ENCODE assay signal across 9 cellular contexts in the genomic region with DNA sequence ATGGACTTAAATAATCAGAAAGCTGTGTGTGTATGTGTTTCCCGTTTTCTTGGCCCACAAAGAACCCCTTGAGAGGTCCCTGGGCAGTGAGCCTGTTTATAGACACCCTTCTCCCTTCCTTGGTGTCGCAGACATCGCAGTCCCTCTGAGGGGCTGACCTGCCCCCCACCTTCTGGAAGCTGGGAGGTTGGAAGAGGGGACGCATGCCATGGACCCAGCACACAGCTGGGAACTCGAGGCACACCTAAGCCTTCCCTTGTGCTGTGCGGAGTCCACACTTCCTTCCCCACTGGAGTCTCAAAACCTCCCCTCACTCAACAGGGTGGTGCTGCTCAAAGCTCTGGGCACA. TPM values are rescaled to one million over a fixed set of nuclear protein-coding genes. Genes with fewer than 3 reads are reported as not detected.
DNase-seq lines count a peak whose midpoint lies in the region; ATAC-seq, FAIRE-seq and TF ChIP-seq lines count a peak whose summit lies in the region.
"Had no signal": no experiment of that assay in that cellular context is flagged by ENCODE, and none has a peak within 500 bp of the region (broad histone marks: within the 10 kb centered on the region; RNA-seq: fewer than 3 reads in every experiment).

No MANE protein-coding gene starts in this region.

- H3K27ac ChIP-seq in RWPE1, result peak overlapping the region; percentile 86
- peak overlapping the region; percentile 81 to 83 for H3K27ac ChIP-seq in small intestine (ENCODE audit: low read depth in 1 of 2, low read length in 1 of 2)

- POLR2A ChIA-PET in RWPE1 (lab: Yijun Ruan, JAX; ENCODE audit: low non-redundant PET), result no interaction called here

- no peaks in the 10 kb centered on the region for H3K36me3 ChIP-seq in small intestine (ENCODE audit: control insufficient read depth in 2 of 2, insufficient read depth in 2 of 2, low read length in 2 of 2)

- no peak for DNase-seq in RWPE1 (ENCODE audit: low spot score)
- DNase-seq in left ventricle myocardium superior, result no peak
- peak; percentile 36 for DNase-seq in small intestine
- DNase-seq in CD1c-positive myeloid dendritic cell (ENCODE audit: extremely low spot score), result no peak
- DNase-seq in H4 (ENCODE audit: low spot score), result no peak
- no peak for DNase-seq in NOMO-1 treated with DMSO at 0.1 percent for 48 hours (lab: John Stamatoyannopoulos, UW; ENCODE audit: unreplicated experiment)
- DNase-seq in posterior vena cava (ENCODE audit: low spot score), result no peak

- CTCF ChIA-PET in RWPE1 (lab: Yijun Ruan, JAX), result interaction anchor here (0.6 to 1.0 kb wide), 5 partner anchors 57 to 1020 kb away, joined by 3 to 4 read pairs (median 4); no protein-coding TSS in a partner anchor

- no peak for TF ChIP-seq CTCF in RWPE1 (conservative IDR thresholded peaks at IDR 0.05; ENCODE audit: low read depth)

- WGBS in small intestine, 3 donors, result 14 to 20% (median 19%) methylated on average over 6 of the region's 6 CpGs

- no peak for FAIRE-seq in small intestine (lab: Jason Lieb, UNC)

- peaks cover 0 to 6% of the 10 kb centered on the region in 2 donors for H3K4me1 ChIP-seq in small intestine (ENCODE audit: control insufficient read depth in 2 of 2, insufficient read depth in 1 of 2, low read depth in 1 of 2, low read length in 1 of 2)

- peak overlapping the region in 1 of 2 donors; percentile 34 for H3K4me3 ChIP-seq in small intestine (ENCODE audit: low read depth in 1 of 2, low read length in 2 of 2)

- ATAC-seq in GM19395 (IDR thresholded peaks at IDR 0.05; ENCODE audit: unreplicated experiment) (peak; percentile 3), left ventricle myocardium superior (peak; percentile 34)

- H3K27me3 ChIP-seq in small intestine (ENCODE audit: control insufficient read depth in 2 of 2, insufficient read depth in 2 of 2, low read length in 2 of 2), result no peaks in the 10 kb centered on the region

- no peaks in the 10 kb centered on the region for H3K9me3 ChIP-seq in small intestine (ENCODE audit: control insufficient read depth, low read depth)

- intact Hi-C loops in left ventricle myocardium superior (cut with micrococcal nuclease) (no loop called here), posterior vena cava (cut with DNase I) (no loop called here)

RNA-seq across cellular contexts. Expression of gene APOBEC3B, which starts 0.5 kb away (rescaled TPM):
- total RNA-seq in left ventricle myocardium superior (0.55 TPM), posterior vena cava (under 1 TPM; 0.14 to 0.56 TPM)
- polyA plus RNA-seq in small intestine, result 1 to 10 TPM; 3.6 to 5.8 (median 5.7) TPM
- total RNA-seq in H4 (2014; rRNA removed; shearing (Covaris generic)), result 8.4 and 13.6 TPM in 2 replicates

RNA-seq across cellular contexts. Expression of gene APOBEC3A, which starts 24.2 kb away (rescaled TPM):
- total RNA-seq in left ventricle myocardium superior (0.82 TPM), posterior vena cava (1 to 10 TPM; 2.5 to 5.6 TPM)
- under 1 TPM in 2 of 3 donors, not detected in 1; 0.37 to 0.81 TPM for polyA plus RNA-seq in small intestine
- total RNA-seq in H4 (2014; rRNA removed; shearing (Covaris generic)), result not detected in 2 replicates
- total RNA-seq: SK-MEL-5 had no signal

RNA-seq across cellular contexts. Expression of gene APOBEC3C, which starts 32.4 kb away (rescaled TPM):
- total RNA-seq in left ventricle myocardium superior (31.1 TPM), posterior vena cava (10 to 100 TPM; 18.7 to 31.5 TPM)
- 10 to 100 TPM in 1 of 3 donors, 1 to 10 TPM in 2; 2.2 to 14.1 (median 8.4) TPM for polyA plus RNA-seq in small intestine
- total RNA-seq in H4 (2014; rRNA removed; shearing (Covaris generic)), result 7.2 and 8.0 TPM in 2 replicates

RNA-seq across cellular contexts. Expression of gene APOBEC3D, which starts 39.3 kb away (rescaled TPM):
- total RNA-seq in left ventricle myocardium superior (1.0 TPM), posterior vena cava (1 to 10 TPM; 1.3 to 4.2 TPM)
- polyA plus RNA-seq in small intestine, result 1 to 10 TPM in 2 of 3 donors, not detected in 1; 1.1 to 2.9 TPM
- 0.84 and 1.1 TPM in 2 replicates for total RNA-seq in H4 (2014; rRNA removed; shearing (Covaris generic))

RNA-seq across cellular contexts. Expression of gene APOBEC3F, which starts 59.0 kb away (rescaled TPM):
- total RNA-seq in left ventricle myocardium superior (4.4 TPM), posterior vena cava (1 to 10 TPM; 5.5 to 9.8 TPM)
- 1 to 10 TPM; 3.4 to 4.4 (median 3.8) TPM for polyA plus RNA-seq in small intestine
- 1.7 and 9.2 TPM in 2 replicates for total RNA-seq in H4 (2014; rRNA removed; shearing (Covaris generic))
